Comparison of ENCODE assay signal across 1 cellular context in genomic region chr14:22980672-22981089, GRCh38.
TF ChIP-seq lines count a peak whose summit lies in the region.

No MANE protein-coding gene starts in this region.

TF ChIP-seq in HepG2, 621 proteins besides CTCF, POLR2A, EP300 and RAD21 (continued from another document and continues in another):
- TF ChIP-seq ZNF792 (CRISPR knock-in tag; IDR thresholded peaks at IDR 0.05) (peak; percentile 28; the same call in 1 of the 2 replicates), KLF15 (CRISPR knock-in tag; IDR thresholded peaks at IDR 0.05; ENCODE audit: borderline replicate concordance) (no peak), HNF1B (CRISPR knock-in tag; IDR thresholded peaks at IDR 0.05) (no peak), ZNF615 (CRISPR knock-in tag; IDR thresholded peaks at IDR 0.05; ENCODE audit: borderline replicate concordance) (no peak), PPARG (CRISPR knock-in tag; conservative IDR thresholded peaks at IDR 0.05) (0 out of 2 replicates have a peak, but pooled peaks have one; percentile 6), HDAC6 (IDR thresholded peaks at IDR 0.05; ENCODE audit: low read depth, low read length) (no peak), MAFG (CRISPR knock-in tag; IDR thresholded peaks at IDR 0.05) (no peak), TRIM22 (IDR thresholded peaks at IDR 0.05) (no peak), ZNF841 (CRISPR knock-in tag; IDR thresholded peaks at IDR 0.05; ENCODE audit: borderline replicate concordance) (no peak), ARID3A (IDR thresholded peaks at IDR 0.05; ENCODE audit: low read depth, low read length) (no peak), ARID5B (CRISPR knock-in tag; IDR thresholded peaks at IDR 0.05) (peak; percentile 71), HMGXB3 (CRISPR knock-in tag; IDR thresholded peaks at IDR 0.05; ENCODE audit: borderline replicate concordance) (no peak; the same call in 1 of the 2 replicates), E2F1 (CRISPR knock-in tag; IDR thresholded peaks at IDR 0.05) (no peak), XBP1 (CRISPR knock-in tag; IDR thresholded peaks at IDR 0.05) (no peak), AKAP8 (CRISPR knock-in tag; IDR thresholded peaks at IDR 0.05) (peak; percentile 92), SUZ12 (IDR thresholded peaks at IDR 0.05; ENCODE audit: low read depth, low read length) (no peak), ZNF331 (CRISPR knock-in tag; IDR thresholded peaks at IDR 0.05) (peak; percentile 78; the same call in 1 of the 2 replicates), RAD51 (IDR thresholded peaks at IDR 0.05; ENCODE audit: borderline replicate concordance) (no peak), ZBTB46 (CRISPR knock-in tag; IDR thresholded peaks at IDR 0.05; ENCODE audit: borderline replicate concordance) (peak; percentile 24; the same call in 1 of the 2 replicates), ZNF576 (CRISPR knock-in tag; IDR thresholded peaks at IDR 0.05) (no peak), TBX3 (IDR thresholded peaks at IDR 0.05; ENCODE audit: borderline replicate concordance) (no peak), ZNF446 (CRISPR knock-in tag; IDR thresholded peaks at IDR 0.05) (no peak), RBM39 (IDR thresholded peaks at IDR 0.05; ENCODE audit: low read depth, low read length, poor library complexity, severe bottlenecking) (peak; percentile 97), ZKSCAN1 (IDR thresholded peaks at IDR 0.05; ENCODE audit: low read length) (no peak), KDM5B (CRISPR knock-in tag; IDR thresholded peaks at IDR 0.05; ENCODE audit: borderline replicate concordance) (no peak), IRF9 (CRISPR knock-in tag; IDR thresholded peaks at IDR 0.05; ENCODE audit: borderline replicate concordance) (0 out of 2 replicates have a peak, but pooled peaks have one; percentile 89), NFKBIZ (CRISPR knock-in tag; IDR thresholded peaks at IDR 0.05) (0 out of 2 replicates have a peak, but pooled peaks have one; percentile 10), FOXK1 (CRISPR knock-in tag; IDR thresholded peaks at IDR 0.05; ENCODE audit: borderline replicate concordance, low read depth) (0 out of 2 replicates have a peak, but pooled peaks have one; percentile 19), ZMYM3 (CRISPR knock-in tag; IDR thresholded peaks at IDR 0.05) (0 out of 2 replicates have a peak, but pooled peaks have one; percentile 8), GMEB2 (CRISPR knock-in tag; IDR thresholded peaks at IDR 0.05; ENCODE audit: low read depth) (no peak), ZNF431 (CRISPR knock-in tag; IDR thresholded peaks at IDR 0.05; ENCODE audit: borderline replicate concordance, low read depth) (no peak), CAMTA2 (CRISPR knock-in tag; IDR thresholded peaks at IDR 0.05; ENCODE audit: borderline replicate concordance) (no peak), RBM22 (optimal IDR thresholded peaks at IDR 0.05; ENCODE audit: low read length) (no peak), CREM (IDR thresholded peaks at IDR 0.05) (no peak), CREM (CRISPR knock-in tag; IDR thresholded peaks at IDR 0.05) (peak; percentile 49; the same call in 1 of the 2 replicates), ZBTB26 (CRISPR knock-in tag; IDR thresholded peaks at IDR 0.05; ENCODE audit: borderline replicate concordance) (no peak), NAIF1 (CRISPR knock-in tag; IDR thresholded peaks at IDR 0.05; ENCODE audit: borderline replicate concordance) (no peak), RARA (CRISPR knock-in tag; IDR thresholded peaks at IDR 0.05) (peak; percentile 58), TCF7 (IDR thresholded peaks at IDR 0.05; ENCODE audit: low read depth) (no peak), ZBTB1 (CRISPR knock-in tag; IDR thresholded peaks at IDR 0.05; ENCODE audit: borderline replicate concordance) (no peak), ZNF510 (CRISPR knock-in tag; IDR thresholded peaks at IDR 0.05; ENCODE audit: low read depth) (0 out of 2 replicates have a peak, but pooled peaks have one; percentile 29)
